ENCODE assay signal across 18 cellular contexts in the genomic region with DNA sequence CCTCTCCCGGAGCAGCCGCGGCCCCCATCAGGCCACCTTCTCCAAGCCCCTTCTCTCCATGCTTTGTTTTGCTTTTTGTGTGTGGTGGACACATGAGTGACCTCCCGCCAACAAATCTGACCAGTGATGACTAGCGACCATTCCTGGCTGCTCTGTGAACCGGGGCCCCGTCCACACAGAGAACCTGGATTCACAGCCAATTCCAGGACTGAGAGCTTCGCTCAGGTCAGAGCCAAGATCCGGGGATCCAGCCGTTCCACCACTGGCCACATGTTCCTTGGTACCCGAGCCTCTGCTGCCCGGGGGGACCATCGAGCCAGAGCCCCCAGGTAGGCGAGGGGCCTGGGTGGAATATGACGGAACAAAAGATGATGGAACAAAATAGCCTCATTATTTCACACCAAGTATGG. TPM values are rescaled to one million over a fixed set of nuclear protein-coding genes. Genes with fewer than 3 reads are reported as not detected.
A peak's percentile ranks its signal among the peaks of the same experiment; 100 is the strongest.
DNase-seq lines count a peak whose midpoint lies in the region; ATAC-seq and TF ChIP-seq lines count a peak whose summit lies in the region.
"Had no signal": no experiment of that assay in that cellular context is flagged by ENCODE, and none has a peak within 500 bp of the region (broad histone marks: within the 10 kb centered on the region; RNA-seq: fewer than 3 reads in every experiment).

No MANE protein-coding gene starts in this region.

- H3K36me3 ChIP-seq in breast epithelium (no peaks in the 10 kb centered on the region), psoas muscle (ENCODE audit: insufficient read depth in 1 of 2, low read depth in 1 of 2) (no peaks in the 10 kb centered on the region), vagina (no peaks in the 10 kb centered on the region), SK-N-SH (replicated peaks in 1 of 2; ENCODE audit: control insufficient read depth in 1 of 2, insufficient read depth in 2 of 2, low read length in 1 of 2) (no peaks in the 10 kb centered on the region)

- no peak for TF ChIP-seq EP300 in SK-N-SH (IDR thresholded peaks at IDR 0.05; ENCODE audit: borderline replicate concordance in 1 of 2, low read depth in 1 of 2, low read length in 1 of 2)

- no peaks in the 10 kb centered on the region for H3K36me3 Mint-ChIP-seq in MCF 10A (ENCODE audit: insufficient read depth, unreplicated experiment)

- BruUV-seq in MCF 10A (replicated peaks; lab: Mats Ljungman, UMichigan) = no TSS peak

- no peaks in the 10 kb centered on the region for H3K9me3 Mint-ChIP-seq in MCF 10A (ENCODE audit: unreplicated experiment)
- H3K9me3 Mint-ChIP-seq: activated CD4-positive, alpha-beta T cell treated with anti-CD3 and anti-CD28 coated beads, Interleukin-2, amount 10 ng/mL, durations not matched to agents 7 days and 5 days; effector memory CD8-positive, alpha-beta T cell; HFFc6; nephron had no signal

- TF ChIP-seq CTCF in breast epithelium (IDR thresholded peaks at IDR 0.05) (no peak), MCF 10A (IDR thresholded peaks at IDR 0.05; ENCODE audit: unreplicated experiment) (no peak), psoas muscle (IDR thresholded peaks at IDR 0.05) (no peak), vagina (IDR thresholded peaks at IDR 0.05) (no peak), GM20000 (IDR thresholded peaks at IDR 0.05; ENCODE audit: extremely low read depth, missing control alignments) (no peak), SK-N-SH (IDR thresholded peaks at IDR 0.05) (no peak)

- no peak overlapping the region for H3K4me3 Mint-ChIP-seq in MCF 10A (ENCODE audit: unreplicated experiment)
- H3K4me3 Mint-ChIP-seq: activated CD4-positive, alpha-beta T cell treated with anti-CD3 and anti-CD28 coated beads, Interleukin-2, amount 10 ng/mL, durations not matched to agents 7 days and 5 days; effector memory CD8-positive, alpha-beta T cell; HFFc6 had no signal

- CTCF ChIA-PET in MCF 10A (lab: Yijun Ruan, JAX) = interaction anchor here (0.8 kb wide), 1 partner anchor 15 kb away, joined by 3 read pairs; no protein-coding TSS in a partner anchor
- CTCF ChIA-PET in SK-N-SH (lab: Yijun Ruan, JAX) = interaction anchor here (1.0 kb wide), 1 partner anchor 218 kb away, joined by 3 read pairs; no protein-coding TSS in a partner anchor

- H4K20me1 ChIP-seq in SK-N-SH (ENCODE audit: insufficient read depth) = no peaks in the 10 kb centered on the region

- no peaks in the 10 kb centered on the region for H3K4me1 ChIP-seq in breast epithelium
- H3K4me1 ChIP-seq in right cardiac atrium (ENCODE audit: control insufficient read depth, insufficient read depth, low read length) = peaks cover 7% of the 10 kb centered on the region
- no peaks in the 10 kb centered on the region for H3K4me1 ChIP-seq in psoas muscle
- H3K4me1 ChIP-seq in vagina = peaks cover 36% of the 10 kb centered on the region
- peaks cover 5 to 34% of the 10 kb centered on the region in 2 experiments; a peak in 2 of 4 replicates for H3K4me1 ChIP-seq in SK-N-SH (ENCODE audit: control insufficient read depth in 1 of 2, insufficient read depth in 2 of 2, low read depth in 1 of 2, low read length in 1 of 2)

- H3K27ac ChIP-seq in breast epithelium = peak overlapping the region; percentile 67 to 94
- H3K27ac ChIP-seq in right cardiac atrium (ENCODE audit: low read length) = peak overlapping the region; percentile 75
- H3K27ac ChIP-seq in psoas muscle = peak overlapping the region; percentile 73
- H3K27ac ChIP-seq in vagina = peak overlapping the region; percentile 91
- no peak overlapping the region for H3K27ac ChIP-seq in SK-N-SH (ENCODE audit: low read depth in 2 of 2, low read length in 1 of 2)
- H3K27ac ChIP-seq: 22Rv1 had no signal

- TF ChIP-seq RAD21 in SK-N-SH (IDR thresholded peaks at IDR 0.05; ENCODE audit: low read length) = no peak

- H3K9me2 ChIP-seq in SK-N-SH = no peaks in the 10 kb centered on the region

- H3K27me3 ChIP-seq in breast epithelium (no peaks in the 10 kb centered on the region), right cardiac atrium (ENCODE audit: control insufficient read depth, insufficient read depth) (no peaks in the 10 kb centered on the region), psoas muscle (ENCODE audit: insufficient read depth in 3 of 3, low read length in 2 of 3) (peaks cover 0 to 21% (median 6%) of the 10 kb centered on the region in 3 donors), vagina (no peaks in the 10 kb centered on the region), SK-N-SH (ENCODE audit: insufficient read depth) (no peaks in the 10 kb centered on the region)
- H3K27me3 ChIP-seq: hepatocyte had no signal

- intact Hi-C loops in breast epithelium (cut with DNase I; ENCODE audit: low total_unique reads) (no loop called here), MCF 10A (cut with micrococcal nuclease) (no loop called here), right cardiac atrium (cut with DNase I) (no loop called here), psoas muscle (cut with DNase I) (loop anchor here in 1 of 2 donors (5.0 kb wide), 1 partner anchor 51 kb away; no protein-coding TSS in a partner anchor), vagina (cut with DNase I) (loop anchor here (5.0 kb wide), 1 partner anchor 56 kb away; no protein-coding TSS in a partner anchor)

- H3K9me3 ChIP-seq in breast epithelium = no peaks in the 10 kb centered on the region
- H3K9me3 ChIP-seq in right cardiac atrium (ENCODE audit: control insufficient read depth, low read length) = no peaks in the 10 kb centered on the region
- H3K9me3 ChIP-seq in psoas muscle = no peaks in the 10 kb centered on the region
- no peaks in the 10 kb centered on the region for H3K9me3 ChIP-seq in vagina
- no peaks in the 10 kb centered on the region for H3K9me3 ChIP-seq in SK-N-SH

- H3K9ac ChIP-seq in SK-N-SH = no peak overlapping the region

- H3K4me3 ChIP-seq in breast epithelium (no peak overlapping the region), right cardiac atrium (ENCODE audit: low read length) (no peak overlapping the region), psoas muscle (no peak overlapping the region), vagina (no peak overlapping the region), SK-N-SH (ENCODE audit: low read depth in 2 of 2, low read length in 1 of 2) (no peak overlapping the region)
- H3K4me3 ChIP-seq: hepatocyte had no signal

- H3F3A ChIP-seq in SK-N-SH (replicated peaks; ENCODE audit: insufficient read depth) = peaks cover 3% of the 10 kb centered on the region

- DNase-seq in breast epithelium (ENCODE audit: low spot score in 2 of 2) (no peak), MCF 10A (ENCODE audit: unreplicated experiment) (no peak), right cardiac atrium (peak in 2 of 3 donors; percentile 49 to 53), psoas muscle (peak in 1 of 2 donors; percentile 35), vagina (ENCODE audit: extremely low spot score in 2 of 2) (no peak), GM20000 (ENCODE audit: low spot score) (no peak), SK-N-SH (no peak), inferior parietal cortex (ENCODE audit: extremely low spot score) (no peak)
- DNase-seq: activated CD4-positive, alpha-beta T cell treated with anti-CD3 and anti-CD28 coated beads, Interleukin-2, amount 10 ng/mL, durations not matched to agents 7 days and 5 days; cerebellar nuclear complex; effector memory CD8-positive, alpha-beta T cell; HFFc6; islet precursor cell; NCI-H1436 treated with DMSO at 0.1 percent for 48 hours; stimulated activated naive CD8-positive, alpha-beta T cell treated with anti-CD3 and anti-CD28 coated beads, Interleukin-15, Interleukin-2, amounts not matched to agents 100 U/mL and 50 U/mL, for 24 hours had no signal

- no peak overlapping the region for H3K27ac Mint-ChIP-seq in MCF 10A (ENCODE audit: low read depth, unreplicated experiment)
- H3K27ac Mint-ChIP-seq: activated CD4-positive, alpha-beta T cell treated with anti-CD3 and anti-CD28 coated beads, Interleukin-2, amount 10 ng/mL, durations not matched to agents 7 days and 5 days; effector memory CD8-positive, alpha-beta T cell; HFFc6 had no signal

- POLR2A ChIA-PET in MCF 10A (lab: Yijun Ruan, JAX) = no interaction called here
- POLR2A ChIA-PET in SK-N-SH (lab: Yijun Ruan, JAX) = no interaction called here

- TF ChIP-seq POLR2A in breast epithelium (IDR thresholded peaks at IDR 0.05) = no peak
- no peak for TF ChIP-seq POLR2A in vagina (IDR thresholded peaks at IDR 0.05)

- no peaks in the 10 kb centered on the region for H3K79me2 ChIP-seq in SK-N-SH (ENCODE audit: insufficient read depth)
- H3K79me2 ChIP-seq: hepatocyte had no signal

- no peak overlapping the region for H2AFZ ChIP-seq in SK-N-SH (ENCODE audit: low read depth)
- H2AFZ ChIP-seq: hepatocyte had no signal

- no peaks in the 10 kb centered on the region for H3K27me3 Mint-ChIP-seq in MCF 10A (ENCODE audit: insufficient read depth, unreplicated experiment)

- H3K4me1 Mint-ChIP-seq in MCF 10A (ENCODE audit: insufficient read depth, unreplicated experiment) = no peaks in the 10 kb centered on the region
- H3K4me1 Mint-ChIP-seq: activated CD4-positive, alpha-beta T cell treated with anti-CD3 and anti-CD28 coated beads, Interleukin-2, amount 10 ng/mL, durations not matched to agents 7 days and 5 days had no signal

- ATAC-seq in right cardiac atrium (no peak), psoas muscle (no peak)
- ATAC-seq: effector memory CD8-positive, alpha-beta T cell; stimulated activated naive CD8-positive, alpha-beta T cell treated with anti-CD3 and anti-CD28 coated beads, Interleukin-15, Interleukin-2, amounts not matched to agents 100 U/mL and 50 U/mL, for 24 hours had no signal

- 91% methylated on average over 15 of the region's 15 CpGs for WGBS in right cardiac atrium
- WGBS in psoas muscle, 3 donors = 87 to 89% (median 89%) methylated on average over 15 of the region's 15 CpGs
- 92% methylated on average over 9 of the region's 15 CpGs for WGBS in SK-N-SH (ENCODE audit: low lambda C conversion rate)

- H3K4me2 ChIP-seq in SK-N-SH = no peak overlapping the region

TF ChIP-seq in SK-N-SH, 30 proteins besides CTCF, POLR2A, EP300 and RAD21 (continues in another document):
- TF ChIP-seq, protein P1, sequence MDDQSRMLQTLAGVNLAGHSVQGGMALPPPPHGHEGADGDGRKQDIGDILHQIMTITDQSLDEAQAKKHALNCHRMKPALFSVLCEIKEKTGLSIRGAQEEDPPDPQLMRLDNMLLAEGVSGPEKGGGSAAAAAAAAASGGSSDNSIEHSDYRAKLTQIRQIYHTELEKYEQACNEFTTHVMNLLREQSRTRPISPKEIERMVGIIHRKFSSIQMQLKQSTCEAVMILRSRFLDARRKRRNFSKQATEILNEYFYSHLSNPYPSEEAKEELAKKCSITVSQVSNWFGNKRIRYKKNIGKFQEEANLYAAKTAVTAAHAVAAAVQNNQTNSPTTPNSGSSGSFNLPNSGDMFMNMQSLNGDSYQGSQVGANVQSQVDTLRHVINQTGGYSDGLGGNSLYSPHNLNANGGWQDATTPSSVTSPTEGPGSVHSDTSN (IDR thresholded peaks at IDR 0.05) = no peak
- no peak for TF ChIP-seq MEF2A (IDR thresholded peaks at IDR 0.05; ENCODE audit: borderline replicate concordance, low read depth)

RNA-seq across cellular contexts. Expression of a gene that starts 46.7 kb away (rescaled TPM):
- total RNA-seq in breast epithelium = 10 to 100 TPM; 48.3 to 62.9 (median 55.8) TPM
- total RNA-seq in MCF 10A (2022) = 2.1 and 3.4 TPM in 2 replicates
- 100 to 1,000 TPM in 1 of 4 donors, 10 to 100 TPM in 3; 63.5 to 134 (median 84.6) TPM for total RNA-seq in right cardiac atrium
- 52.3 TPM for polyA plus RNA-seq in right cardiac atrium
- total RNA-seq in psoas muscle = 10 to 100 TPM; 11.6 to 21.1 (median 15.1) TPM
- 10 to 100 TPM in 2 of 3 donors, 1 to 10 TPM in 1; 4.8 to 25.3 (median 11.3) TPM for polyA plus RNA-seq in psoas muscle
- 86.7 TPM for total RNA-seq in vagina
- polyA plus RNA-seq in SK-N-SH (2012; rRNA removed) = 93.6 and 118 TPM in 2 replicates
- polyA plus RNA-seq in SK-N-SH (2012; cell fraction: cytosol; rRNA removed) = 51.8 and 89.1 TPM in 2 replicates
- 287 and 525 TPM in 2 replicates for polyA plus RNA-seq in SK-N-SH (2012; cell fraction: nucleus; rRNA removed)

Comparison
In these comparisons a context has a peak if more than half of its experiments do, and no peak if none do; other contexts are left out.
1. DNase-seq: peak in right cardiac atrium (2 of 3); none in breast epithelium (0 of 2), MCF 10A (single experiment), vagina (0 of 2), GM20000 (single experiment), SK-N-SH (single experiment) and inferior parietal cortex (single experiment).
2. H3K27ac ChIP-seq: peak in breast epithelium (2 of 2), right cardiac atrium (single experiment), psoas muscle (single experiment) and vagina (single experiment); none in SK-N-SH (0 of 2).